Comparison of ENCODE assay signal across 11 cellular contexts in genomic region chr4:40916218-40916555, GRCh38.
DNase-seq lines count a peak whose midpoint lies in the region; TF ChIP-seq lines count a peak whose summit lies in the region.
"Had no signal": no experiment of that assay in that cellular context is flagged by ENCODE, and none has a peak within 500 bp of the region (broad histone marks: within the 10 kb centered on the region; RNA-seq: fewer than 3 reads in every experiment).

No MANE protein-coding gene starts in this region.

- no peaks in the 10 kb centered on the region for H3K36me3 ChIP-seq in adrenal gland (replicated peaks in 1 of 2)
- H3K36me3 ChIP-seq: prostate gland had no signal

- 71 to 74% (median 71%) methylated on average over 2 of the region's 2 CpGs; no CpG with 5 or more reads in 1 of the 4 donors for WGBS in adrenal gland, 4 donors

- intact Hi-C loops in activated T-helper 1 cell treated with anti-CD3 and anti-CD28 coated beads, Interleukin-12 subunit alpha, Interleukin-12 subunit beta, Interleukin-2, Interleukin-4 antibody, amounts not matched to agents 30 ng/mL and 10 ng/mL and 1 ng/mL, durations not matched to agents 14 hours and 24 hours and 36 hours (cut with micrococcal nuclease): loop anchor here (2.0 kb wide), 1 partner anchor 19 kb away; no protein-coding TSS in a partner anchor
- intact Hi-C loops in adrenal gland (cut with DNase I): no loop called here

- peaks cover 37% of the 10 kb centered on the region for H3K4me1 Mint-ChIP-seq in activated T-helper 1 cell treated with anti-CD3 and anti-CD28 coated beads, Interleukin-12 subunit alpha, Interleukin-12 subunit beta, Interleukin-2, Interleukin-4 antibody, amounts not matched to agents 30 ng/mL and 10 ng/mL and 1 ng/mL, durations not matched to agents 14 hours and 24 hours and 36 hours (ENCODE audit: low read depth)
- H3K4me1 Mint-ChIP-seq in osteocyte (ENCODE audit: unreplicated experiment): peaks cover 19% of the 10 kb centered on the region
- H3K4me1 Mint-ChIP-seq: CD8-positive, alpha-beta memory T cell had no signal

- peaks cover 3% of the 10 kb centered on the region for H3K36me3 Mint-ChIP-seq in activated T-helper 1 cell treated with anti-CD3 and anti-CD28 coated beads, Interleukin-12 subunit alpha, Interleukin-12 subunit beta, Interleukin-2, Interleukin-4 antibody, amounts not matched to agents 30 ng/mL and 10 ng/mL and 1 ng/mL, durations not matched to agents 14 hours and 24 hours and 36 hours (ENCODE audit: low read depth)
- H3K36me3 Mint-ChIP-seq in osteocyte (ENCODE audit: unreplicated experiment): peaks cover 5% of the 10 kb centered on the region
- H3K36me3 Mint-ChIP-seq: CD8-positive, alpha-beta memory T cell had no signal

- H3K27me3 ChIP-seq in adrenal gland: no peaks in the 10 kb centered on the region

- TF ChIP-seq CTCF in fibroblast of the aortic adventitia (IDR thresholded peaks at IDR 0.05; ENCODE audit: insufficient read depth, low read length) (no peak), osteocyte (IDR thresholded peaks at IDR 0.05) (no peak), adrenal gland (IDR thresholded peaks at IDR 0.05) (no peak)

- TF ChIP-seq POLR2A in adrenal gland (IDR thresholded peaks at IDR 0.05): no peak

- H3K4me1 ChIP-seq in adrenal gland (replicated peaks in 1 of 2): peaks cover 8 to 13% of the 10 kb centered on the region in 2 donors
- H3K4me1 ChIP-seq: prostate gland had no signal

- no peaks in the 10 kb centered on the region for H3K9me3 Mint-ChIP-seq in activated T-helper 1 cell treated with anti-CD3 and anti-CD28 coated beads, Interleukin-12 subunit alpha, Interleukin-12 subunit beta, Interleukin-2, Interleukin-4 antibody, amounts not matched to agents 30 ng/mL and 10 ng/mL and 1 ng/mL, durations not matched to agents 14 hours and 24 hours and 36 hours
- no peaks in the 10 kb centered on the region for H3K9me3 Mint-ChIP-seq in osteocyte (ENCODE audit: unreplicated experiment)

- no peaks in the 10 kb centered on the region for H3K9me3 ChIP-seq in adrenal gland (replicated peaks in 1 of 3)
- H3K9me3 ChIP-seq: prostate gland had no signal

- H3K27ac Mint-ChIP-seq in activated T-helper 1 cell treated with anti-CD3 and anti-CD28 coated beads, Interleukin-12 subunit alpha, Interleukin-12 subunit beta, Interleukin-2, Interleukin-4 antibody, amounts not matched to agents 30 ng/mL and 10 ng/mL and 1 ng/mL, durations not matched to agents 14 hours and 24 hours and 36 hours: peak overlapping the region; percentile 6
- peak overlapping the region; percentile 50 for H3K27ac Mint-ChIP-seq in osteocyte (ENCODE audit: unreplicated experiment)
- H3K27ac Mint-ChIP-seq: CD8-positive, alpha-beta memory T cell had no signal

- H3K4me3 ChIP-seq in fibroblast of the aortic adventitia (ENCODE audit: low read depth, low read length) (no peak overlapping the region), adrenal gland (no peak overlapping the region)
- H3K4me3 ChIP-seq: prostate gland had no signal

- no peak overlapping the region for H3K4me3 Mint-ChIP-seq in activated T-helper 1 cell treated with anti-CD3 and anti-CD28 coated beads, Interleukin-12 subunit alpha, Interleukin-12 subunit beta, Interleukin-2, Interleukin-4 antibody, amounts not matched to agents 30 ng/mL and 10 ng/mL and 1 ng/mL, durations not matched to agents 14 hours and 24 hours and 36 hours
- no peak overlapping the region for H3K4me3 Mint-ChIP-seq in osteocyte (ENCODE audit: unreplicated experiment)
- H3K4me3 Mint-ChIP-seq: CD8-positive, alpha-beta memory T cell; stimulated activated naive CD8-positive, alpha-beta T cell treated with anti-CD3 and anti-CD28 coated beads, Interleukin-15, amount 100 ng/mL, for 72 hours had no signal

- DNase-seq in Daoy (ENCODE audit: low read depth) (peak; percentile 18), fibroblast of the aortic adventitia (ENCODE audit: low read depth) (peak; percentile 74), osteocyte (ENCODE audit: extremely low spot score, unreplicated experiment) (no peak), GOT3 (lab: John Stamatoyannopoulos, UW) (no peak), adrenal gland (no peak), NCI-H2227 treated with DMSO at 0.1 percent for 48 hours (lab: John Stamatoyannopoulos, UW) (no peak)
- DNase-seq in activated T-helper 1 cell treated with anti-CD3 and anti-CD28 coated beads, Interleukin-12 subunit alpha, Interleukin-12 subunit beta, Interleukin-2, Interleukin-4 antibody, amounts not matched to agents 30 ng/mL and 10 ng/mL and 1 ng/mL, durations not matched to agents 14 hours and 24 hours and 36 hours (ENCODE audit: low spot score): no peak
- DNase-seq in central memory CD4-positive, alpha-beta T cell: no peak
- DNase-seq: CD8-positive, alpha-beta memory T cell had no signal

- no peak overlapping the region for H3K27ac ChIP-seq in adrenal gland
- H3K27ac ChIP-seq: prostate gland had no signal

- H3K27me3 Mint-ChIP-seq in activated T-helper 1 cell treated with anti-CD3 and anti-CD28 coated beads, Interleukin-12 subunit alpha, Interleukin-12 subunit beta, Interleukin-2, Interleukin-4 antibody, amounts not matched to agents 30 ng/mL and 10 ng/mL and 1 ng/mL, durations not matched to agents 14 hours and 24 hours and 36 hours (ENCODE audit: insufficient read depth): no peaks in the 10 kb centered on the region
- no peaks in the 10 kb centered on the region for H3K27me3 Mint-ChIP-seq in osteocyte (ENCODE audit: unreplicated experiment)

Comparison
In these comparisons a context has a peak if more than half of its experiments do, and no peak if none do; other contexts are left out.
1. DNase-seq: peak in Daoy (single experiment) and fibroblast of the aortic adventitia (single experiment); none in activated T-helper 1 cell treated with anti-CD3 and anti-CD28 coated beads, Interleukin-12 subunit alpha, Interleukin-12 subunit beta, Interleukin-2, Interleukin-4 antibody, amounts not matched to agents 30 ng/mL and 10 ng/mL and 1 ng/mL, durations not matched to agents 14 hours and 24 hours and 36 hours (single experiment), osteocyte (single experiment), GOT3 (single experiment), adrenal gland (0 of 7), NCI-H2227 treated with DMSO at 0.1 percent for 48 hours (single experiment) and central memory CD4-positive, alpha-beta T cell (single experiment).